ENCODE assay signal across 10 cellular contexts in genomic region chr6:135094403-135094821, GRCh38. TPM values are rescaled to one million over a fixed set of nuclear protein-coding genes. Genes with fewer than 3 reads are reported as not detected.
DNase-seq lines count a peak whose midpoint lies in the region; ATAC-seq and TF ChIP-seq lines count a peak whose summit lies in the region.
"Had no signal": no experiment of that assay in that cellular context is flagged by ENCODE, and none has a peak within 500 bp of the region (broad histone marks: within the 10 kb centered on the region; RNA-seq: fewer than 3 reads in every experiment).

No MANE protein-coding gene starts in this region.

- in situ Hi-C loops in transverse colon (cut with MboI; ENCODE audit: low pct_ligation_motif_present in 1 of 4, low pct_unique_long_range_greater_than_20kb in 1 of 4, low sequenced_read_pairs in 3 of 4) = no loop called here

- H3K36me3 ChIP-seq in transverse colon = no peaks in the 10 kb centered on the region

- no peaks in the 10 kb centered on the region for H3K9me3 Mint-ChIP-seq in activated T-cell treated with anti-CD3 and anti-CD28 coated beads, Interleukin-2, amount 50 U/mL, for 4 hours
- H3K9me3 Mint-ChIP-seq in activated CD8-positive, alpha-beta T cell treated with anti-CD3 and anti-CD28 coated beads, Interleukin-2, amount 10 ng/mL, durations not matched to agents 7 days and 5 days (ENCODE audit: insufficient read depth) = no peaks in the 10 kb centered on the region

- H3K4me3 ChIP-seq in transverse colon = no peak overlapping the region

- no peaks in the 10 kb centered on the region for H3K27me3 ChIP-seq in transverse colon

- peak; percentile 35 for DNase-seq in activated T-cell treated with anti-CD3 and anti-CD28 coated beads, Interleukin-2, amount 50 U/mL, for 4 hours
- DNase-seq in activated T-cell treated with anti-CD3 and anti-CD28 coated beads for 4 hours (no peak), transverse colon (no peak), NCI-H446 treated with DMSO at 0.1 percent for 48 hours (lab: John Stamatoyannopoulos, UW) (no peak), AG20443 (ENCODE audit: low spot score) (no peak)
- DNase-seq in activated CD8-positive, alpha-beta T cell treated with anti-CD3 and anti-CD28 coated beads, Interleukin-2, amount 10 ng/mL, durations not matched to agents 7 days and 5 days = peak; percentile 63
- DNase-seq in stimulated activated naive CD4-positive, alpha-beta T cell treated with Interleukin-2 at 50 U/mL for 16 hours (lab: John Stamatoyannopoulos, UW) = peak; percentile 29
- DNase-seq: NCI-H146 had no signal

- WGBS in transverse colon (ENCODE audit: low coverage in 1 of 2), 2 donors = 62 to 75% methylated on average over 1 of the region's 1 CpG

- H3K27ac ChIP-seq in transverse colon = no peak overlapping the region
- H3K27ac ChIP-seq: VCaP had no signal

- no peak overlapping the region for H3K4me3 Mint-ChIP-seq in activated T-cell treated with anti-CD3 and anti-CD28 coated beads, Interleukin-2, amount 50 U/mL, for 4 hours
- peak overlapping the region; percentile 53 for H3K4me3 Mint-ChIP-seq in activated CD8-positive, alpha-beta T cell treated with anti-CD3 and anti-CD28 coated beads, Interleukin-2, amount 10 ng/mL, durations not matched to agents 7 days and 5 days

- H3K9me3 ChIP-seq in transverse colon = no peaks in the 10 kb centered on the region

- H3K36me3 Mint-ChIP-seq in activated T-cell treated with anti-CD3 and anti-CD28 coated beads, Interleukin-2, amount 50 U/mL, for 4 hours (ENCODE audit: insufficient read depth) = no peaks in the 10 kb centered on the region
- H3K36me3 Mint-ChIP-seq in activated CD8-positive, alpha-beta T cell treated with anti-CD3 and anti-CD28 coated beads, Interleukin-2, amount 10 ng/mL, durations not matched to agents 7 days and 5 days (ENCODE audit: low read depth) = no peaks in the 10 kb centered on the region

- POLR2A ChIA-PET in activated CD8-positive, alpha-beta T cell treated with anti-CD3 and anti-CD28 coated beads, Interleukin-2, amount 10 ng/mL, durations not matched to agents 7 days and 5 days (lab: Charles Lee) = interaction anchor here (0.7 to 2.2 kb wide), 10 partner anchors 8 to 89 kb away, joined by 3 to 13 read pairs (median 4); partner anchors contain the start of genes HBS1L and MYB

- no peak for TF ChIP-seq POLR2A in transverse colon (IDR thresholded peaks at IDR 0.05)

- CTCF ChIA-PET in activated CD8-positive, alpha-beta T cell treated with anti-CD3 and anti-CD28 coated beads, Interleukin-2, amount 10 ng/mL, durations not matched to agents 7 days and 5 days (lab: Charles Lee) = interaction anchor here (0.6 to 3.4 kb wide), 9 partner anchors 8 to 89 kb away, joined by 3 to 13 read pairs (median 3); no protein-coding TSS in a partner anchor

- no peaks in the 10 kb centered on the region for H3K27me3 Mint-ChIP-seq in activated T-cell treated with anti-CD3 and anti-CD28 coated beads, Interleukin-2, amount 50 U/mL, for 4 hours (ENCODE audit: low read depth)
- no peaks in the 10 kb centered on the region for H3K27me3 Mint-ChIP-seq in activated CD8-positive, alpha-beta T cell treated with anti-CD3 and anti-CD28 coated beads, Interleukin-2, amount 10 ng/mL, durations not matched to agents 7 days and 5 days (ENCODE audit: low read depth)

- intact Hi-C loops in transverse colon (cut with DNase I; ENCODE audit: low total_unique reads) = no loop called here

- ATAC-seq in activated T-cell treated with anti-CD3 and anti-CD28 coated beads, Interleukin-2, amount 50 U/mL, for 4 hours = peak; percentile 90 to 93
- ATAC-seq in HG03175 (IDR thresholded peaks at IDR 0.05; ENCODE audit: unreplicated experiment) = peak; percentile 77
- ATAC-seq in activated CD8-positive, alpha-beta T cell treated with anti-CD3 and anti-CD28 coated beads, Interleukin-2, amount 10 ng/mL, durations not matched to agents 7 days and 5 days = peak; percentile 87

- no peak for TF ChIP-seq CTCF in transverse colon (IDR thresholded peaks at IDR 0.05)

- peak overlapping the region; percentile 88 for H3K27ac Mint-ChIP-seq in activated CD8-positive, alpha-beta T cell treated with anti-CD3 and anti-CD28 coated beads, Interleukin-2, amount 10 ng/mL, durations not matched to agents 7 days and 5 days

- no peak for TF ChIP-seq EP300 in transverse colon (IDR thresholded peaks at IDR 0.05; ENCODE audit: low read depth)

- no peaks in the 10 kb centered on the region for H3K4me1 ChIP-seq in transverse colon

- H3K4me1 Mint-ChIP-seq in activated T-cell treated with anti-CD3 and anti-CD28 coated beads, Interleukin-2, amount 50 U/mL, for 4 hours (ENCODE audit: low read depth) = peaks cover 55% of the 10 kb centered on the region
- peaks cover 53% of the 10 kb centered on the region for H3K4me1 Mint-ChIP-seq in activated CD8-positive, alpha-beta T cell treated with anti-CD3 and anti-CD28 coated beads, Interleukin-2, amount 10 ng/mL, durations not matched to agents 7 days and 5 days (ENCODE audit: low read depth)

RNA-seq across cellular contexts. Expression of gene HBS1L, which starts 39.8 kb away (rescaled TPM):
- 10 to 100 TPM; 72.8 to 92.3 (median 85.3) TPM for total RNA-seq in activated T-cell treated with anti-CD3 and anti-CD28 coated beads, Interleukin-2, amount 50 U/mL, for 4 hours
- total RNA-seq in activated CD8-positive, alpha-beta T cell treated with anti-CD3 and anti-CD28 coated beads, Interleukin-2, amount 10 ng/mL, durations not matched to agents 7 days and 5 days = 10 to 100 TPM; 72.8 to 77.5 TPM
- 10 to 100 TPM; 18.9 to 33.2 (median 27.1) TPM for total RNA-seq in transverse colon

Comparison
In these comparisons a context has a peak if more than half of its experiments do, and no peak if none do; other contexts are left out.
1. DNase-seq: peak in activated T-cell treated with anti-CD3 and anti-CD28 coated beads, Interleukin-2, amount 50 U/mL, for 4 hours (single experiment), activated CD8-positive, alpha-beta T cell treated with anti-CD3 and anti-CD28 coated beads, Interleukin-2, amount 10 ng/mL, durations not matched to agents 7 days and 5 days (single experiment) and stimulated activated naive CD4-positive, alpha-beta T cell treated with Interleukin-2 at 50 U/mL for 16 hours (single experiment); none in activated T-cell treated with anti-CD3 and anti-CD28 coated beads for 4 hours (single experiment), transverse colon (single experiment), NCI-H446 treated with DMSO at 0.1 percent for 48 hours (single experiment) and AG20443 (single experiment).
2. Peak in every context shown above with its lines, with median percentiles within 50 percentile points of each other: ATAC-seq.